Comparison of ENCODE assay signal across 27 cellular contexts in the genomic region with DNA sequence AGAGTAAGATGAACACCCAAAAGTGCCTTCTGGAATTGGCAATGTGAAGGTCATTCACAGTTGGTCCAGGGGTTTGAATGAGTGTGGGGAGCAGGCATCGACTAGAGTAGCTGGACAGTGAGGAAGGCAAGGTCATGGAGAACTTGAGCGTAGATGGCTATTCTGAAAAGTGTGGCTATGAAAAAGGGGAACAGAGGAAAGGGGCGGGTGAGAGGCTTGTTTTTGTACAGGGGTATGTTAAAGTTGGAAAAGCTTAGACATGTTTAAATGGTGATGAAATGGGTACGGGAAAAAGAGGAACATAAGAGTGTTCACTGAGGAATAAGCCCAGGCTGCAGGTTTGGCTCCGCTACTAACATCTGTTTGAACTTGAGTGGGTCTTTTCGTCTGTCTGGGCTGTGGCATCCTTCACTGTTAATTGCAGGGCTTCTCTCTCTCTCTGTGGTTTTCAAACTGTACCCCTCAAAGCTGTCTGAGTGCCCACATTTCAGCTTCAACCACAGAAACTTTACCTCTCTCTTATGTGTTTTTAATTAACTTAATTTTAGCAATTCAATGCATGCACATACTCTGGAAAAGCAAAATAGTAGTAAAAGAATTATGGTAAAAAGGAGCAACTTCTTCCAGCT.
A peak's percentile ranks its signal among the peaks of the same experiment; 100 is the strongest.
DNase-seq lines count a peak whose midpoint lies in the region; ATAC-seq and TF ChIP-seq lines count a peak whose summit lies in the region.
"Had no signal": no experiment of that assay in that cellular context is flagged by ENCODE, and none has a peak within 500 bp of the region (broad histone marks: within the 10 kb centered on the region; RNA-seq: fewer than 3 reads in every experiment).

No MANE protein-coding gene starts in this region.

- H3K36me3 ChIP-seq in upper lobe of right lung (no peaks in the 10 kb centered on the region), body of pancreas (replicated peaks in 1 of 2; ENCODE audit: insufficient read depth in 1 of 2, low read depth in 2 of 2) (no peaks in the 10 kb centered on the region)
- H3K36me3 ChIP-seq: gastrocnemius medialis, neutrophil, vagina had no signal

- intact Hi-C loops in Right ventricle myocardium superior (cut with DNase I) (no loop called here), right cardiac atrium (cut with DNase I) (no loop called here), upper lobe of right lung (cut with DNase I) (no loop called here), head of caudate nucleus (cut with DNase I) (no loop called here), body of pancreas (cut with DNase I) (no loop called here)

- no peak for TF ChIP-seq POLR2A in NB4 (IDR thresholded peaks at IDR 0.05; ENCODE audit: extremely low read depth, insufficient read length)
- no peak for TF ChIP-seq POLR2A in body of pancreas (IDR thresholded peaks at IDR 0.05)

- TF ChIP-seq CTCF in NB4 (IDR thresholded peaks at IDR 0.05; ENCODE audit: low read depth, low read length) (no peak), upper lobe of right lung (IDR thresholded peaks at IDR 0.05) (no peak), body of pancreas (IDR thresholded peaks at IDR 0.05) (no peak)

- H3K4me1 ChIP-seq in right cardiac atrium (ENCODE audit: control insufficient read depth, insufficient read depth, low read length) (no peaks in the 10 kb centered on the region), upper lobe of right lung (no peaks in the 10 kb centered on the region), body of pancreas (no peaks in the 10 kb centered on the region)
- H3K4me1 ChIP-seq: gastrocnemius medialis, testis, vagina had no signal

- no peak overlapping the region for H3K4me3 ChIP-seq in right cardiac atrium (ENCODE audit: low read length)
- no peak overlapping the region for H3K4me3 ChIP-seq in NB4 (ENCODE audit: low read depth, low read length)
- no peak overlapping the region for H3K4me3 ChIP-seq in upper lobe of right lung
- no peak overlapping the region for H3K4me3 ChIP-seq in body of pancreas
- H3K4me3 ChIP-seq: gastrocnemius medialis, testis, vagina had no signal

- 67% methylated on average over 6 of the region's 6 CpGs for WGBS in right cardiac atrium
- 58 to 73% methylated on average over 6 of the region's 6 CpGs for WGBS in body of pancreas, 2 donors

- H3K9me3 ChIP-seq in right cardiac atrium (ENCODE audit: control insufficient read depth, low read length): no peaks in the 10 kb centered on the region
- no peaks in the 10 kb centered on the region for H3K9me3 ChIP-seq in upper lobe of right lung
- H3K9me3 ChIP-seq in body of pancreas: no peaks in the 10 kb centered on the region
- H3K9me3 ChIP-seq: gastrocnemius medialis, neutrophil, testis, vagina had no signal

- H3K27ac ChIP-seq in right cardiac atrium (ENCODE audit: low read length) (no peak overlapping the region), upper lobe of right lung (no peak overlapping the region), body of pancreas (no peak overlapping the region)
- H3K27ac ChIP-seq: gastrocnemius medialis, neutrophil, testis, vagina had no signal

- DNase-seq in Right ventricle myocardium superior: no peak
- no peak for DNase-seq in right cardiac atrium
- peak; percentile 62 for DNase-seq in NB4 (ENCODE audit: low read depth)
- peak; percentile 98 for DNase-seq in SKM-1 treated with dmso at 0.1 percent for 144 hours (lab: John Stamatoyannopoulos, UW; ENCODE audit: unreplicated experiment)
- no peak for DNase-seq in upper lobe of right lung
- no peak for DNase-seq in head of caudate nucleus
- DNase-seq in RPMI8226: no peak
- no peak for DNase-seq in body of pancreas
- DNase-seq: activated CD4-positive, alpha-beta memory T cell treated with anti-CD3 and anti-CD28 coated beads, Interleukin-2, amount 10 ng/mL, durations not matched to agents 7 days and 5 days; activated CD4-positive, alpha-beta T cell treated with anti-CD3 and anti-CD28 coated beads for 1 hour; activated T-cell treated with anti-CD3 and anti-CD28 coated beads for 4 hours; CD8-positive, alpha-beta memory T cell; dermis blood vessel endothelial cell; DMS153; gastrocnemius medialis; hippocampal formation; IMR-90; left colon; mesenchymal stem cell; MM.1S; NCI-H2171; NCI-H524 treated with DMSO at 0.1 percent for 48 hours; NK-92 treated with Interleukin-12 subunit alpha and Interleukin-12 subunit beta, amount 100 ng/mL, for 24 hours; stimulated activated naive CD4-positive, alpha-beta T cell; testis had no signal

- H3K27me3 ChIP-seq in right cardiac atrium (ENCODE audit: control insufficient read depth, insufficient read depth) (no peaks in the 10 kb centered on the region), upper lobe of right lung (no peaks in the 10 kb centered on the region), body of pancreas (no peaks in the 10 kb centered on the region)
- H3K27me3 ChIP-seq: gastrocnemius medialis, neutrophil, testis, vagina had no signal

- ATAC-seq in Right ventricle myocardium superior (ENCODE audit: poor library complexity) (peak; percentile 22), right cardiac atrium (no peak), upper lobe of right lung (peak; percentile 56), body of pancreas (no peak)
- ATAC-seq: gastrocnemius medialis, left colon had no signal

Comparison
In these comparisons a context has a peak if more than half of its experiments do, and no peak if none do; other contexts are left out.
1. ATAC-seq: peak in Right ventricle myocardium superior (single experiment) and upper lobe of right lung (single experiment); none in right cardiac atrium (0 of 2) and body of pancreas (single experiment).
2. DNase-seq: peak in NB4 (single experiment) and SKM-1 treated with dmso at 0.1 percent for 144 hours (single experiment); none in Right ventricle myocardium superior (single experiment), right cardiac atrium (0 of 3), upper lobe of right lung (single experiment), head of caudate nucleus (0 of 42), RPMI8226 (single experiment) and body of pancreas (0 of 4).